12 cellular contexts compared by ENCODE assay signal in genomic region chr9:132046456-132046855, GRCh38.
"Had no signal": no experiment of that assay in that cellular context is flagged by ENCODE, and none has a peak within 500 bp of the region (broad histone marks: within the 10 kb centered on the region; RNA-seq: fewer than 3 reads in every experiment).

No MANE protein-coding gene starts in this region.

- ATAC-seq: gastrocnemius medialis had no signal

- H3K27ac ChIP-seq: gastrocnemius medialis, left ventricle myocardium inferior, neural progenitor cell, parathyroid adenoma, skin epidermis, thyroid gland had no signal

- H3K9ac ChIP-seq: neural progenitor cell, parathyroid adenoma had no signal

- H3K4me1 ChIP-seq: neural progenitor cell, parathyroid adenoma had no signal

- H3K27me3 ChIP-seq: gastrocnemius medialis, neural progenitor cell, thyroid gland had no signal

- H3K4me2 ChIP-seq: neural progenitor cell had no signal

- DNase-seq: activated CD4-positive, alpha-beta T cell treated with anti-CD3 and anti-CD28 coated beads, Interleukin-2, amount 50 U/mL, for 4 hours; activated CD4-positive, CD25-positive, alpha-beta regulatory T cell treated with anti-CD3 and anti-CD28 coated beads, Interleukin-2, amount 50 U/mL, for 72 hours; activated gamma-delta T cell; activated naive CD8-positive, alpha-beta T cell treated with anti-CD3 and anti-CD28 coated beads for 36 hours; activated T-cell treated with anti-CD3 and anti-CD28 coated beads, Interleukin-2, amount 50 U/mL, for 1 hour; gastrocnemius medialis; kidney; left ventricle myocardium inferior; thyroid gland had no signal

- H3K4me3 ChIP-seq: gastrocnemius medialis, left ventricle myocardium inferior, neural progenitor cell, skin epidermis, thyroid gland had no signal

- H3K9me3 ChIP-seq: gastrocnemius medialis, left ventricle myocardium inferior, thyroid gland had no signal

- H2AFZ ChIP-seq: neural progenitor cell, parathyroid adenoma had no signal

- H3K36me3 ChIP-seq: gastrocnemius medialis, left ventricle myocardium inferior, neural progenitor cell, thyroid gland had no signal
